In the genomic region with DNA sequence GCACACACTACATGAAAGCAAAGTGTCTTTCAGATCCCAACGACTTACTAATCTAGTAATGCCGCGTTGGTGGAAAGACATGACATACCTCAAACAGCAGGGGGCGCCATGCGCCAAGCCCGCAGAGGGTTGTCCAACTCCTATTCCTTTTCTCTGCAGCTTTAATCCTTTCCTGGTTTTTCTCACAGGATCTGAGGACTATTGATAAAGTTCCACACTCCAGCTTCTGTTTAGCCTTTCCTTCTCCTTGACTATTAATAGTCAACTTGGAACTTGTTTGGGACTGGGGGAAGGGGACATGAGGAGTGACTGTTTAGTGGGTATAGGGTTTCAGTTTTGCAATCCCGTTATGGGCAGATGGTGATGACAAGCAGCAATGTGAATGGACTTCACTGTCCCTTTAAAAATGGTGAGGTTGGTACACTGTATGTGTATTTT, we compare ENCODE assay signal across 8 cellular contexts.
A peak's percentile ranks its signal among the peaks of the same experiment; 100 is the strongest.
DNase-seq lines count a peak whose midpoint lies in the region; ATAC-seq and TF ChIP-seq lines count a peak whose summit lies in the region.

No MANE protein-coding gene starts in this region.

- H3K79me2 ChIP-seq in SK-N-SH (ENCODE audit: insufficient read depth): no peaks in the 10 kb centered on the region

- H3K4me3 Mint-ChIP-seq in Calu3 (ENCODE audit: low read depth, unreplicated experiment): no peak overlapping the region
- no peak overlapping the region for H3K4me3 Mint-ChIP-seq in activated naive CD8-positive, alpha-beta T cell treated with anti-CD3 and anti-CD28 coated beads for 36 hours

- no peaks in the 10 kb centered on the region for H3K27me3 ChIP-seq in SK-N-SH (ENCODE audit: insufficient read depth)
- H3K27me3 ChIP-seq in cardiac muscle cell: no peaks in the 10 kb centered on the region
- no peaks in the 10 kb centered on the region for H3K27me3 ChIP-seq in prostate gland (replicated peaks; ENCODE audit: insufficient read depth)
- no peaks in the 10 kb centered on the region for H3K27me3 ChIP-seq in vagina

- H2AFZ ChIP-seq in SK-N-SH (ENCODE audit: low read depth): no peak overlapping the region

- peak; percentile 88 for DNase-seq in Calu3
- DNase-seq in NAMALWA (ENCODE audit: low spot score): peak; percentile 82
- DNase-seq in SK-N-SH: peak; percentile 81
- peak; percentile 73 for DNase-seq in activated naive CD8-positive, alpha-beta T cell treated with anti-CD3 and anti-CD28 coated beads for 36 hours
- DNase-seq in cardiac muscle cell (ENCODE audit: low read depth in 1 of 2, low spot score in 1 of 2): peak; percentile 89 to 91
- peak; percentile 76 for DNase-seq in prostate gland (ENCODE audit: low spot score)
- DNase-seq in vagina (ENCODE audit: extremely low spot score in 2 of 2): no peak

- H3K9me3 Mint-ChIP-seq in Calu3 (ENCODE audit: low read depth, unreplicated experiment): no peaks in the 10 kb centered on the region
- no peaks in the 10 kb centered on the region for H3K9me3 Mint-ChIP-seq in activated naive CD8-positive, alpha-beta T cell treated with anti-CD3 and anti-CD28 coated beads for 36 hours

- H3F3A ChIP-seq in SK-N-SH (replicated peaks; ENCODE audit: insufficient read depth): no peaks in the 10 kb centered on the region

- peaks cover 0 to 8% of the 10 kb centered on the region in 2 experiments for H3K36me3 ChIP-seq in SK-N-SH (replicated peaks in 1 of 2; ENCODE audit: control insufficient read depth in 1 of 2, insufficient read depth in 2 of 2, low read length in 1 of 2)
- H3K36me3 ChIP-seq in cardiac muscle cell: no peaks in the 10 kb centered on the region
- no peaks in the 10 kb centered on the region for H3K36me3 ChIP-seq in prostate gland
- no peaks in the 10 kb centered on the region for H3K36me3 ChIP-seq in vagina

- TF ChIP-seq CTCF in Calu3 (IDR thresholded peaks at IDR 0.05; ENCODE audit: unreplicated experiment) (peak; percentile 95), SK-N-SH (IDR thresholded peaks at IDR 0.05) (peak; percentile 96), cardiac muscle cell (IDR thresholded peaks at IDR 0.05; ENCODE audit: low read depth, low read length) (peak; percentile 92), prostate gland (IDR thresholded peaks at IDR 0.05) (peak; percentile 90 to 97 (median 95)), vagina (IDR thresholded peaks at IDR 0.05) (peak; percentile 89 to 96 (median 92))

- no peak overlapping the region for H3K9ac ChIP-seq in SK-N-SH

- no peaks in the 10 kb centered on the region for H3K27me3 Mint-ChIP-seq in Calu3 (ENCODE audit: unreplicated experiment)
- H3K27me3 Mint-ChIP-seq in activated naive CD8-positive, alpha-beta T cell treated with anti-CD3 and anti-CD28 coated beads for 36 hours: no peaks in the 10 kb centered on the region

- H3K36me3 Mint-ChIP-seq in Calu3 (ENCODE audit: insufficient read depth, unreplicated experiment): peaks cover 7% of the 10 kb centered on the region
- H3K36me3 Mint-ChIP-seq in activated naive CD8-positive, alpha-beta T cell treated with anti-CD3 and anti-CD28 coated beads for 36 hours: peaks cover 25% of the 10 kb centered on the region

- no peaks in the 10 kb centered on the region for H3K9me3 ChIP-seq in SK-N-SH
- no peaks in the 10 kb centered on the region for H3K9me3 ChIP-seq in cardiac muscle cell (ENCODE audit: low read depth)
- H3K9me3 ChIP-seq in prostate gland: no peaks in the 10 kb centered on the region
- H3K9me3 ChIP-seq in vagina: no peaks in the 10 kb centered on the region

- CTCF ChIA-PET in Calu3 (lab: Charles Lee) (interaction anchor here (0.5 to 2.0 kb wide), 8 partner anchors 14 to 293 kb away, joined by 3 to 9 read pairs (median 3); no protein-coding TSS in a partner anchor), SK-N-SH (lab: Yijun Ruan, JAX) (interaction anchor here (0.5 to 7.0 kb wide), 71 partner anchors 8 to 812 kb away, joined by 3 to 203 read pairs (median 5); a partner anchor contains a TSS)

- peak; percentile 63 for ATAC-seq in GM21717 (IDR thresholded peaks at IDR 0.05; ENCODE audit: unreplicated experiment)

- peaks cover 24% of the 10 kb centered on the region for H3K4me1 Mint-ChIP-seq in Calu3 (ENCODE audit: low read depth, unreplicated experiment)
- H3K4me1 Mint-ChIP-seq in activated naive CD8-positive, alpha-beta T cell treated with anti-CD3 and anti-CD28 coated beads for 36 hours: peaks cover 5% of the 10 kb centered on the region

- 0 out of 4 replicates have a peak, but pooled peaks cover 0 to 7% of the 10 kb centered on the region in 2 experiments for H3K4me1 ChIP-seq in SK-N-SH (ENCODE audit: control insufficient read depth in 1 of 2, insufficient read depth in 2 of 2, low read depth in 1 of 2, low read length in 1 of 2)
- peaks cover 26% of the 10 kb centered on the region for H3K4me1 ChIP-seq in cardiac muscle cell (ENCODE audit: low read depth)
- H3K4me1 ChIP-seq in prostate gland (replicated peaks): peaks cover 11% of the 10 kb centered on the region
- no peaks in the 10 kb centered on the region for H3K4me1 ChIP-seq in vagina

- H3K9me2 ChIP-seq in SK-N-SH: no peaks in the 10 kb centered on the region

- no peak overlapping the region for H3K4me2 ChIP-seq in SK-N-SH

- intact Hi-C loops in Calu3 (cut with micrococcal nuclease; ENCODE audit: unreplicated experiment) (loop anchor here (1.0 to 2.0 kb wide), 5 partner anchors 83 to 287 kb away; no protein-coding TSS in a partner anchor), prostate gland (cut with DNase I) (loop anchor here (1.0 to 10.0 kb wide), 3 partner anchors 145 to 457 kb away; no protein-coding TSS in a partner anchor), vagina (cut with DNase I) (loop anchor here (5.0 kb wide), 1 partner anchor 275 kb away; no protein-coding TSS in a partner anchor)

- no peak overlapping the region for H3K27ac ChIP-seq in SK-N-SH (ENCODE audit: low read depth in 2 of 2, low read length in 1 of 2)
- H3K27ac ChIP-seq in cardiac muscle cell: peak overlapping the region; percentile 70
- H3K27ac ChIP-seq in prostate gland: peak overlapping the region; percentile 19 to 88
- H3K27ac ChIP-seq in vagina: no peak overlapping the region

- no peak overlapping the region for H3K27ac Mint-ChIP-seq in Calu3 (ENCODE audit: unreplicated experiment)
- H3K27ac Mint-ChIP-seq in activated naive CD8-positive, alpha-beta T cell treated with anti-CD3 and anti-CD28 coated beads for 36 hours: no peak overlapping the region

- peak; percentile 98 for TF ChIP-seq RAD21 in SK-N-SH (IDR thresholded peaks at IDR 0.05; ENCODE audit: low read length)

- TF ChIP-seq POLR2A in prostate gland (IDR thresholded peaks at IDR 0.05) (no peak), vagina (IDR thresholded peaks at IDR 0.05) (no peak)

- WGBS in SK-N-SH (ENCODE audit: low lambda C conversion rate): 12% methylated on average over 7 of the region's 7 CpGs
- WGBS in prostate gland: 2% methylated on average over 7 of the region's 7 CpGs

- BruUV-seq in Calu3 (replicated peaks; lab: Mats Ljungman, UMichigan): no TSS peak

- TF ChIP-seq EP300 in SK-N-SH (IDR thresholded peaks at IDR 0.05; ENCODE audit: borderline replicate concordance in 1 of 2, low read depth in 1 of 2, low read length in 1 of 2): no peak

- H3K4me3 ChIP-seq in SK-N-SH (ENCODE audit: low read depth in 2 of 2, low read length in 1 of 2) (no peak overlapping the region; a peak in 1 of 4 replicates), cardiac muscle cell (no peak overlapping the region), prostate gland (no peak overlapping the region), vagina (no peak overlapping the region)

- POLR2A ChIA-PET in SK-N-SH (lab: Yijun Ruan, JAX): no interaction called here

- H4K20me1 ChIP-seq in SK-N-SH (ENCODE audit: insufficient read depth): no peaks in the 10 kb centered on the region

TF ChIP-seq in SK-N-SH, 30 proteins besides CTCF, POLR2A, EP300 and RAD21 (continues in another document):
- TF ChIP-seq, protein P1, sequence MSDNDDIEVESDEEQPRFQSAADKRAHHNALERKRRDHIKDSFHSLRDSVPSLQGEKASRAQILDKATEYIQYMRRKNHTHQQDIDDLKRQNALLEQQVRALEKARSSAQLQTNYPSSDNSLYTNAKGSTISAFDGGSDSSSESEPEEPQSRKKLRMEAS (IDR thresholded peaks at IDR 0.05; ENCODE audit: low read depth): no peak; the same call in 1 of the 2 replicates
- no peak for TF ChIP-seq RFX5 (IDR thresholded peaks at IDR 0.05; ENCODE audit: low read length)
- no peak for TF ChIP-seq JUND (IDR thresholded peaks at IDR 0.05)
- TF ChIP-seq CHD2 (IDR thresholded peaks at IDR 0.05; ENCODE audit: low read length, partially characterized antibody): peak; percentile 29
- TF ChIP-seq, protein P2, sequence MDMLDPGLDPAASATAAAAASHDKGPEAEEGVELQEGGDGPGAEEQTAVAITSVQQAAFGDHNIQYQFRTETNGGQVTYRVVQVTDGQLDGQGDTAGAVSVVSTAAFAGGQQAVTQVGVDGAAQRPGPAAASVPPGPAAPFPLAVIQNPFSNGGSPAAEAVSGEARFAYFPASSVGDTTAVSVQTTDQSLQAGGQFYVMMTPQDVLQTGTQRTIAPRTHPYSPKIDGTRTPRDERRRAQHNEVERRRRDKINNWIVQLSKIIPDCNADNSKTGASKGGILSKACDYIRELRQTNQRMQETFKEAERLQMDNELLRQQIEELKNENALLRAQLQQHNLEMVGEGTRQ (IDR thresholded peaks at IDR 0.05; ENCODE audit: borderline replicate concordance, low read depth, low read length): no peak
- no peak for TF ChIP-seq GATA2 (CRISPR knock-in tag; IDR thresholded peaks at IDR 0.05)
- no peak for TF ChIP-seq TAF1 (IDR thresholded peaks at IDR 0.05; ENCODE audit: borderline replicate concordance, low read depth, low read length)
- no peak for TF ChIP-seq NFIC (IDR thresholded peaks at IDR 0.05; ENCODE audit: borderline replicate concordance)
- TF ChIP-seq TEAD4 (IDR thresholded peaks at IDR 0.05; ENCODE audit: borderline replicate concordance, insufficient read depth): no peak
- no peak for TF ChIP-seq FOXJ3 (CRISPR knock-in tag; IDR thresholded peaks at IDR 0.05)
- no peak for TF ChIP-seq RXRA (IDR thresholded peaks at IDR 0.05; ENCODE audit: borderline replicate concordance, low read depth)
- no peak for TF ChIP-seq MXI1 (IDR thresholded peaks at IDR 0.05; ENCODE audit: low read depth, low read length)
- TF ChIP-seq SIN3A (IDR thresholded peaks at IDR 0.05; ENCODE audit: borderline replicate concordance, low read depth, low read length): no peak
- TF ChIP-seq FOXM1 (IDR thresholded peaks at IDR 0.05; ENCODE audit: low read depth): no peak
- TF ChIP-seq SMC3 (IDR thresholded peaks at IDR 0.05; ENCODE audit: low read depth, low read length): peak; percentile 99

Comparison
In these comparisons a context has a peak if more than half of its experiments do, and no peak if none do; other contexts are left out.
1. DNase-seq: peak in Calu3 (single experiment), NAMALWA (single experiment), SK-N-SH (single experiment), activated naive CD8-positive, alpha-beta T cell treated with anti-CD3 and anti-CD28 coated beads for 36 hours (single experiment), cardiac muscle cell (2 of 2) and prostate gland (single experiment); none in vagina (0 of 2).
2. H3K27ac ChIP-seq: peak in cardiac muscle cell (single experiment) and prostate gland (2 of 2); none in SK-N-SH (0 of 2) and vagina (single experiment).
3. Peak in every context shown above with its lines, with median percentiles within 50 percentile points of each other: CTCF ChIP-seq.